In genomic region chr13:66323695-66324094, GRCh38 we compare ENCODE assay signal across 22 cellular contexts.
DNase-seq lines count a peak whose midpoint lies in the region; FAIRE-seq and TF ChIP-seq lines count a peak whose summit lies in the region.
"Had no signal": no experiment of that assay in that cellular context is flagged by ENCODE, and none has a peak within 500 bp of the region (broad histone marks: within the 10 kb centered on the region; RNA-seq: fewer than 3 reads in every experiment).

No MANE protein-coding gene starts in this region.

- no peaks in the 10 kb centered on the region for H3K23me2 ChIP-seq in H1 (ENCODE audit: low read depth, low read length)

- H3K4me1 ChIP-seq in OCI-LY1 (ENCODE audit: insufficient read depth, low read length, severe bottlenecking): peaks cover 15% of the 10 kb centered on the region
- no peaks in the 10 kb centered on the region for H3K4me1 ChIP-seq in adipocyte (ENCODE audit: control insufficient read depth, insufficient read depth, low read length)
- H3K4me1 ChIP-seq in H1 (replicated peaks in 1 of 4; ENCODE audit: control insufficient read depth in 3 of 4, insufficient read depth in 4 of 4, low read length in 3 of 4): no peaks in the 10 kb centered on the region
- no peaks in the 10 kb centered on the region for H3K4me1 ChIP-seq in mesendoderm (ENCODE audit: control insufficient read depth, low read depth, low read length)
- H3K4me1 ChIP-seq: BLaER1, Caco-2 had no signal

- H3K36me3 ChIP-seq in OCI-LY1 (ENCODE audit: insufficient read depth, low read length): no peaks in the 10 kb centered on the region; the same call in 1 of the 2 replicates
- no peaks in the 10 kb centered on the region for H3K36me3 ChIP-seq in adipocyte (ENCODE audit: control insufficient read depth, insufficient read depth, low read length, severe bottlenecking)
- no peaks in the 10 kb centered on the region for H3K36me3 ChIP-seq in H1 (ENCODE audit: control insufficient read depth in 2 of 4, insufficient read depth in 4 of 4, low read length in 3 of 4)
- H3K36me3 ChIP-seq in mesendoderm (ENCODE audit: control insufficient read depth, insufficient read depth, low read length): no peaks in the 10 kb centered on the region
- H3K36me3 ChIP-seq: BLaER1 had no signal

- H3K9me3 ChIP-seq in OCI-LY1 (ENCODE audit: low read length) (peaks cover 5% of the 10 kb centered on the region; the same call in 1 of the 2 replicates), adipocyte (ENCODE audit: control insufficient read depth, low read length) (no peaks in the 10 kb centered on the region), H1 (ENCODE audit: insufficient read depth in 2 of 2, low read depth in 1 of 2, low read length in 1 of 2) (no peaks in the 10 kb centered on the region)
- H3K9me3 ChIP-seq: BLaER1, Caco-2 had no signal

- H2BK5ac ChIP-seq in H1 (ENCODE audit: low read depth, low read length): no peak overlapping the region
- H2BK5ac ChIP-seq in mesendoderm (ENCODE audit: low read length): no peak overlapping the region

- no peaks in the 10 kb centered on the region for H3K27me3 Mint-ChIP-seq in chondrocyte (ENCODE audit: low read depth)
- H3K27me3 Mint-ChIP-seq: B cell; CD4-positive, CD25-positive, alpha-beta regulatory T cell had no signal

- no peak overlapping the region for H2BK12ac ChIP-seq in H1 (ENCODE audit: low read depth, low read length)

- no peak overlapping the region for H4K8ac ChIP-seq in H1 (ENCODE audit: extremely low read depth, insufficient read depth, low read length)
- no peak overlapping the region for H4K8ac ChIP-seq in mesendoderm (ENCODE audit: low read depth, low read length)

- H3K4me3 ChIP-seq in OCI-LY1 (ENCODE audit: low read depth, low read length, poor library complexity, severe bottlenecking) (no peak overlapping the region), adipocyte (ENCODE audit: low read length) (no peak overlapping the region), H1 (ENCODE audit: extremely low read depth in 1 of 4, insufficient read depth in 2 of 4, low read depth in 3 of 4, low read length in 4 of 4) (no peak overlapping the region), mesendoderm (ENCODE audit: low read length) (no peak overlapping the region)
- H3K4me3 ChIP-seq: BLaER1 had no signal

- H3K9ac ChIP-seq in OCI-LY1 (ENCODE audit: low read length) (no peak overlapping the region), adipocyte (ENCODE audit: low read length) (no peak overlapping the region), H1 (replicated peaks in 1 of 4; ENCODE audit: extremely low read depth in 1 of 4, low read depth in 3 of 4, low read length in 3 of 4) (no peak overlapping the region), mesendoderm (ENCODE audit: low read length) (no peak overlapping the region)
- H3K9ac ChIP-seq: BLaER1 had no signal

- DNase-seq in adipocyte (ENCODE audit: low read depth) (peak; percentile 6), H1 (ENCODE audit: low read depth in 1 of 2, low spot score in 2 of 2) (no peak), mesendoderm (no peak), chondrocyte (ENCODE audit: low spot score) (no peak), GM10248 (ENCODE audit: extremely low spot score) (no peak), amniotic stem cell (lab: John Stamatoyannopoulos, UW) (no peak)
- DNase-seq: Caco-2; CD4-positive, CD25-positive, alpha-beta regulatory T cell; CD8-positive, alpha-beta T cell; DMS153; DND-41; EL; GDM1; GOT3; HCEC 1CT had no signal

- no peaks in the 10 kb centered on the region for H3K9me2 ChIP-seq in OCI-LY1 (ENCODE audit: low read depth, low read length)

- H3F3A ChIP-seq in OCI-LY1 (ENCODE audit: insufficient read depth, low read length): no peaks in the 10 kb centered on the region

- TF ChIP-seq EP300 in H1 (IDR thresholded peaks at IDR 0.05; ENCODE audit: borderline replicate concordance in 1 of 2, low read depth in 2 of 2, low read length in 2 of 2): no peak

- H2AK5ac ChIP-seq in H1 (ENCODE audit: low read depth, low read length): no peak overlapping the region
- H2AK5ac ChIP-seq in mesendoderm (ENCODE audit: low read length): no peak overlapping the region

- H4K20me1 ChIP-seq in OCI-LY1 (ENCODE audit: insufficient read depth, low read length) (no peaks in the 10 kb centered on the region), H1 (replicated peaks in 1 of 2; ENCODE audit: control insufficient read depth in 1 of 2, insufficient read depth in 2 of 2, low read length in 2 of 2) (no peaks in the 10 kb centered on the region)
- H4K20me1 ChIP-seq: BLaER1 had no signal

- H2BK20ac ChIP-seq in H1 (ENCODE audit: low read length): no peak overlapping the region

- no peak overlapping the region for H4K91ac ChIP-seq in H1 (replicated peaks; ENCODE audit: insufficient read length, low read length)

- no peak overlapping the region for H3K56ac ChIP-seq in H1 (replicated peaks; ENCODE audit: insufficient read length, low read depth, low read length)
- no peak overlapping the region for H3K56ac ChIP-seq in mesendoderm (ENCODE audit: low read length)

- no peaks in the 10 kb centered on the region for H3K9me3 Mint-ChIP-seq in chondrocyte (ENCODE audit: low read depth)
- H3K9me3 Mint-ChIP-seq: CD8-positive, alpha-beta T cell had no signal

- no peak for TF ChIP-seq RAD21 in H1 (IDR thresholded peaks at IDR 0.05 in 1 of 2, conservative IDR thresholded peaks at IDR 0.05 in 1 of 2; ENCODE audit: low read depth in 2 of 2, low read length in 2 of 2)

- no peak overlapping the region for H3K14ac ChIP-seq in H1 (ENCODE audit: insufficient read length)

- H3K4me3 Mint-ChIP-seq in chondrocyte (ENCODE audit: unreplicated experiment): no peak overlapping the region
- H3K4me3 Mint-ChIP-seq: B cell; CD4-positive, CD25-positive, alpha-beta regulatory T cell; CD8-positive, alpha-beta T cell had no signal

- no peaks in the 10 kb centered on the region for H3K79me2 ChIP-seq in OCI-LY1 (ENCODE audit: insufficient read depth, low read length)
- H3K79me2 ChIP-seq in H1 (ENCODE audit: control insufficient read depth in 1 of 2, insufficient read depth in 2 of 2, low read length in 2 of 2): no peaks in the 10 kb centered on the region
- no peaks in the 10 kb centered on the region for H3K79me2 ChIP-seq in mesendoderm (ENCODE audit: control insufficient read depth, insufficient read depth, low read length)

- no peak overlapping the region for H3K23ac ChIP-seq in H1 (ENCODE audit: insufficient read length)
- no peak overlapping the region for H3K23ac ChIP-seq in mesendoderm (ENCODE audit: low read length)

- H4K5ac ChIP-seq in H1 (ENCODE audit: insufficient read length, low read depth, low read length) (no peak overlapping the region), mesendoderm (ENCODE audit: low read length) (no peak overlapping the region)

- H2AFZ ChIP-seq in OCI-LY1 (ENCODE audit: low read length) (peak overlapping the region; percentile 93), H1 (ENCODE audit: low read length) (0 out of 2 replicates have a peak overlapping the region, but pooled peaks have one; percentile 40)

- no peak overlapping the region for H3K4ac ChIP-seq in H1 (replicated peaks; ENCODE audit: insufficient read length, low read depth, low read length)
- H3K4ac ChIP-seq in mesendoderm (ENCODE audit: low read depth, low read length): no peak overlapping the region

- no peaks in the 10 kb centered on the region for H3K79me1 ChIP-seq in H1 (ENCODE audit: low read depth, low read length)
- no peaks in the 10 kb centered on the region for H3K79me1 ChIP-seq in mesendoderm (ENCODE audit: low read length)

- WGBS in H1 (ENCODE audit: extremely low coverage in 1 of 2, insufficient coverage in 1 of 2, insufficient read length in 1 of 2, insufficient replicate concordance in 2 of 2, low coverage in 1 of 2, low lambda C conversion rate in 2 of 2, missing lambda C conversion rate in 1 of 2), 2 experiments: 94% methylated on average over 3 of the region's 3 CpGs; no CpG with 5 or more reads in 1 of the 2 experiments
- WGBS in mesendoderm (ENCODE audit: extremely low coverage, insufficient coverage, low lambda C conversion rate): no CpG with 5 or more reads among the region's 3 CpGs

- CTCF ChIA-PET in H1 (lab: Charles Lee; ENCODE audit: partially characterized antibody) (interaction anchor here (1.4 to 1.9 kb wide), 2 partner anchors 8 to 12 kb away, joined by 3 to 4 read pairs; no protein-coding TSS in a partner anchor), GM10248 (lab: Yijun Ruan, JAX) (interaction anchor here (0.9 to 1.0 kb wide), 2 partner anchors 10 to 24 kb away, joined by 3 read pairs; no protein-coding TSS in a partner anchor)

- no peak overlapping the region for H3K27ac Mint-ChIP-seq in chondrocyte (ENCODE audit: unreplicated experiment)
- H3K27ac Mint-ChIP-seq: B cell; CD4-positive, CD25-positive, alpha-beta regulatory T cell; CD8-positive, alpha-beta T cell had no signal

- H2BK120ac ChIP-seq in H1 (replicated peaks; ENCODE audit: low read depth, low read length) (no peak overlapping the region), mesendoderm (ENCODE audit: low read depth, low read length) (no peak overlapping the region)

- POLR2A ChIA-PET in H1 (lab: Charles Lee; ENCODE audit: partially characterized antibody): no interaction called here
- POLR2A ChIA-PET in GM10248 (lab: Yijun Ruan, JAX): no interaction called here

- H3K27me3 ChIP-seq in OCI-LY1 (ENCODE audit: insufficient read depth, low read length) (no peaks in the 10 kb centered on the region), adipocyte (replicated peaks; ENCODE audit: control insufficient read depth, insufficient read depth, low read length) (no peaks in the 10 kb centered on the region), H1 (replicated peaks in 1 of 4; ENCODE audit: control insufficient read depth in 3 of 4, extremely low read depth in 1 of 4, insufficient read depth in 3 of 4, low read length in 3 of 4) (peaks cover 0 to 2% (median 0%) of the 10 kb centered on the region in 4 experiments; a peak in 1 of 7 replicates), mesendoderm (ENCODE audit: insufficient read depth, low read length, poor library complexity) (no peaks in the 10 kb centered on the region)
- H3K27me3 ChIP-seq: BLaER1 had no signal

- no peak for TF ChIP-seq POLR2A in H1 (IDR thresholded peaks at IDR 0.05; ENCODE audit: control extremely low read depth in 1 of 2, low read depth in 2 of 2, low read length in 2 of 2)

- TF ChIP-seq CTCF in OCI-LY1 (IDR thresholded peaks at IDR 0.05; ENCODE audit: low read length) (no peak), H1 (IDR thresholded peaks at IDR 0.05; ENCODE audit: control extremely low read depth in 1 of 3, insufficient read depth in 1 of 3, low read depth in 1 of 3, low read length in 3 of 3) (no peak), chondrocyte (IDR thresholded peaks at IDR 0.05) (no peak), GM10248 (IDR thresholded peaks at IDR 0.05; ENCODE audit: control extremely low read depth, extremely low read depth, low read depth, missing control alignments) (no peak)

- no peak overlapping the region for H3K18ac ChIP-seq in H1 (ENCODE audit: extremely low read depth, low read length)
- H3K18ac ChIP-seq in mesendoderm (ENCODE audit: low read length): no peak overlapping the region

- H3K4me1 Mint-ChIP-seq in chondrocyte (ENCODE audit: low read depth): peaks cover 20% of the 10 kb centered on the region
- H3K4me1 Mint-ChIP-seq: B cell; CD4-positive, CD25-positive, alpha-beta regulatory T cell had no signal

- H3K36me3 Mint-ChIP-seq in chondrocyte (ENCODE audit: low read depth): no peaks in the 10 kb centered on the region
- H3K36me3 Mint-ChIP-seq: CD4-positive, CD25-positive, alpha-beta regulatory T cell; CD8-positive, alpha-beta T cell had no signal

- H3K27ac ChIP-seq in OCI-LY1 (ENCODE audit: low read depth, low read length, poor library complexity, severe bottlenecking) (no peak overlapping the region), H1 (ENCODE audit: low read depth, low read length) (no peak overlapping the region), mesendoderm (ENCODE audit: low read depth, low read length) (no peak overlapping the region)
- H3K27ac ChIP-seq: BLaER1, C4-2B had no signal

- no peak overlapping the region for H3K4me2 ChIP-seq in OCI-LY1 (ENCODE audit: low read length)
- no peak overlapping the region for H3K4me2 ChIP-seq in H1 (ENCODE audit: insufficient read depth in 1 of 2, low read depth in 2 of 2, low read length in 2 of 2)
- no peak overlapping the region for H3K4me2 ChIP-seq in mesendoderm (ENCODE audit: low read length)
- H3K4me2 ChIP-seq: BLaER1 had no signal

- H2BK15ac ChIP-seq in H1 (ENCODE audit: low read length) (no peak overlapping the region), mesendoderm (replicated peaks; ENCODE audit: low read depth) (no peak overlapping the region)

- FAIRE-seq in H1 (lab: Jason Lieb, UNC): no peak
- FAIRE-seq: A204.1, GM12891, GM18507 had no signal
